ENCODE assay signal across 31 cellular contexts in the genomic region with DNA sequence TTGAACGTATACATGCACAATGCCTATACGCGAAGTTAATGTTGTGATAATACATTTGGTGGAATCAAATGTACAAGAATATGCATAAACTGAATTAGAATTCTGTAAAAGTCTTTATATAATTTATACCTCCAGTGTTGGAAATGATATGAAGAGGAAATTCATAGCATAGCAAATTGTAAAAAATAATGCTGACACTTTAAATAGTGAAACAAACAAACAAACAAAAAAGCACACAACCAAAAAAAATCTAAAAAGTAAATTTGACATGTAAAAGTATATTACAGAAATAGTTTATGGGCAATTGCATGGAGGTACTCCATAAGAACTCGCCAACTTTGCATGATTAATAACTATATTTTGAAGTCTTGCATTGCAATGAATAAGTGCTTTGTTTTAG.
DNase-seq lines count a peak whose midpoint lies in the region; ATAC-seq, FAIRE-seq and TF ChIP-seq lines count a peak whose summit lies in the region.
"Had no signal": no experiment of that assay in that cellular context is flagged by ENCODE, and none has a peak within 500 bp of the region (broad histone marks: within the 10 kb centered on the region; RNA-seq: fewer than 3 reads in every experiment).

No MANE protein-coding gene starts in this region.

- H2AFZ ChIP-seq in HepG2 (ENCODE audit: low read length): no peak overlapping the region
- H2AFZ ChIP-seq in K562 (ENCODE audit: low read depth, low read length): no peak overlapping the region

- H3K36me3 ChIP-seq in HepG2 (replicated peaks in 1 of 2; ENCODE audit: control insufficient read depth in 1 of 2, insufficient read depth in 2 of 2, low read length in 2 of 2) (no peaks in the 10 kb centered on the region), right lobe of liver (no peaks in the 10 kb centered on the region), K562 (ENCODE audit: control insufficient read depth, insufficient read depth, low read length) (no peaks in the 10 kb centered on the region)
- H3K36me3 ChIP-seq: BE2C; BLaER1; BLaER1 treated with 17β-estradiol and CSF1 and Interleukin-3, amounts not matched to agents 10 nM and 100 nM had no signal

- H3K9ac ChIP-seq in HepG2 (ENCODE audit: insufficient read depth, low read depth, low read length) (no peak overlapping the region), K562 (ENCODE audit: insufficient read depth in 1 of 2, low read depth in 2 of 2, low read length in 2 of 2) (no peak overlapping the region)
- H3K9ac ChIP-seq: BLaER1; BLaER1 treated with 17β-estradiol and CSF1 and Interleukin-3, amounts not matched to agents 10 nM and 100 nM had no signal

- H3K9me3 ChIP-seq in HepG2 (ENCODE audit: low read length): no peaks in the 10 kb centered on the region
- no peaks in the 10 kb centered on the region for H3K9me3 ChIP-seq in right lobe of liver
- no peaks in the 10 kb centered on the region for H3K9me3 ChIP-seq in A549
- no peaks in the 10 kb centered on the region for H3K9me3 ChIP-seq in K562 (replicated peaks; ENCODE audit: control insufficient read depth, insufficient read depth, low read depth, low read length)
- H3K9me3 ChIP-seq: BE2C; BLaER1; BLaER1 treated with 17β-estradiol and CSF1 and Interleukin-3, amounts not matched to agents 10 nM and 100 nM; Caco-2 had no signal

- POLR2A ChIA-PET in HepG2 (lab: Yijun Ruan, JAX): no interaction called here
- POLR2A ChIA-PET in A549 (lab: Yijun Ruan, JAX): no interaction called here
- POLR2A ChIA-PET in K562 (lab: Yijun Ruan, JAX): no interaction called here

- CTCF ChIA-PET in HepG2 (lab: Yijun Ruan, JAX; ENCODE audit: low intra/inter-chr PET ratio, low total read pairs) (no interaction called here), A549 (lab: Yijun Ruan, JAX) (no interaction called here), K562 (lab: Yijun Ruan, JAX; ENCODE audit: low intra/inter-chr PET ratio) (no interaction called here)

- no peak for ATAC-seq in HepG2
- ATAC-seq in right lobe of liver: no peak
- ATAC-seq in A549: no peak
- no peak for ATAC-seq in K562
- ATAC-seq in GM21717 (IDR thresholded peaks at IDR 0.05; ENCODE audit: unreplicated experiment): no peak
- ATAC-seq: CD8-positive, alpha-beta T cell had no signal

- no peak overlapping the region for H3K27ac ChIP-seq in HepG2 (ENCODE audit: extremely low read length, insufficient read depth, low read length)
- no peak overlapping the region for H3K27ac ChIP-seq in right lobe of liver
- H3K27ac ChIP-seq in A549: no peak overlapping the region
- no peak overlapping the region for H3K27ac ChIP-seq in K562 (ENCODE audit: extremely low read depth, low read depth, low read length)
- H3K27ac ChIP-seq: 22Rv1; BLaER1; BLaER1 treated with 17β-estradiol and CSF1 and Interleukin-3, amounts not matched to agents 10 nM and 100 nM; C4-2B had no signal

- DNase-seq in HepG2 (ENCODE audit: low spot score) (no peak), right lobe of liver (no peak), A549 (ENCODE audit: low read depth in 1 of 2, low spot score in 1 of 2) (no peak), K562 (ENCODE audit: extremely low read depth in 1 of 4, low spot score in 3 of 4) (no peak), cardiac septum (ENCODE audit: low spot score) (no peak)
- DNase-seq: 8988T; ACHN; AML-193; BE2C; C1 segment of cervical spinal cord; Caco-2; Calu3; CD4-positive, alpha-beta memory T cell; CD4-positive, alpha-beta T cell; CD4-positive, CD25-positive, alpha-beta regulatory T cell; CD8-positive, alpha-beta memory T cell; CD8-positive, alpha-beta T cell; COR-L47; DMS 273 treated with DMSO at 0.1 percent for 48 hours; DMS153; DMS53; DMS79; DMS79 treated with DMSO at 0.1 percent for 48 hours; DND-41; EL had no signal

- no peaks in the 10 kb centered on the region for H3K79me2 ChIP-seq in HepG2 (ENCODE audit: insufficient read depth, low read length)
- H3K79me2 ChIP-seq in K562 (ENCODE audit: control insufficient read depth, insufficient read depth, low read length): no peaks in the 10 kb centered on the region

- TF ChIP-seq EP300 in HepG2 (IDR thresholded peaks at IDR 0.05; ENCODE audit: low read depth in 2 of 2, low read length in 2 of 2) (no peak), HepG2 (CRISPR knock-in tag; IDR thresholded peaks at IDR 0.05; ENCODE audit: borderline replicate concordance) (no peak), A549 (IDR thresholded peaks at IDR 0.05) (no peak), K562 (IDR thresholded peaks at IDR 0.05; ENCODE audit: low read length) (no peak)

- no peak for TF ChIP-seq CTCF in HepG2 (CRISPR knock-in tag; IDR thresholded peaks at IDR 0.05)
- TF ChIP-seq CTCF in right lobe of liver (IDR thresholded peaks at IDR 0.05): no peak
- no peak for TF ChIP-seq CTCF in A549 (IDR thresholded peaks at IDR 0.05)
- TF ChIP-seq CTCF in K562 (IDR thresholded peaks at IDR 0.05 in 2 of 3, conservative IDR thresholded peaks at IDR 0.05 in 1 of 3; ENCODE audit: insufficient read depth in 2 of 3, low read depth in 1 of 3, low read length in 3 of 3): no peak

- in situ Hi-C loops in HepG2 (cut with HindIII; ENCODE audit: extremely low pct_ligation_motif_present, low pct_unique_long_range_greater_than_20kb) (no loop called here), K562 (cut with MboI) (no loop called here)

- TF ChIP-seq RAD21 in HepG2 (CRISPR knock-in tag; IDR thresholded peaks at IDR 0.05): no peak
- no peak for TF ChIP-seq RAD21 in A549 (conservative IDR thresholded peaks at IDR 0.05 in 1 of 2, IDR thresholded peaks at IDR 0.05 in 1 of 2)
- TF ChIP-seq RAD21 in K562 (CRISPR knock-in tag; conservative IDR thresholded peaks at IDR 0.05 in 1 of 2, IDR thresholded peaks at IDR 0.05 in 1 of 2): no peak

- H3K27me3 ChIP-seq in HepG2 (ENCODE audit: control insufficient read depth in 1 of 2, insufficient read depth in 2 of 2, low read length in 2 of 2) (no peaks in the 10 kb centered on the region), right lobe of liver (no peaks in the 10 kb centered on the region), K562 (ENCODE audit: control insufficient read depth in 2 of 2, insufficient read depth in 2 of 2, low read length in 2 of 2) (no peaks in the 10 kb centered on the region)
- H3K27me3 ChIP-seq: BE2C; BLaER1; BLaER1 treated with 17β-estradiol and CSF1 and Interleukin-3, amounts not matched to agents 10 nM and 100 nM had no signal

- no TSS peak for BruUV-seq in HepG2 (replicated peaks; lab: Mats Ljungman, UMichigan)
- BruUV-seq in K562 (replicated peaks; lab: Mats Ljungman, UMichigan): no TSS peak

- 59% methylated on average over 4 of the region's 4 CpGs for WGBS in HepG2 (ENCODE audit: low lambda C conversion rate)
- 58% methylated on average over 4 of the region's 4 CpGs for WGBS in right lobe of liver (ENCODE audit: insufficient coverage, low coverage, low lambda C conversion rate, missing lambda C conversion rate)
- WGBS in A549 (ENCODE audit: missing lambda C conversion rate): 68% methylated on average over 4 of the region's 4 CpGs
- WGBS in K562 (ENCODE audit: insufficient coverage, low coverage, missing lambda C conversion rate): 0% methylated on average over 4 of the region's 4 CpGs

- FAIRE-seq in HepG2 (lab: Jason Lieb, UNC) (no peak), A549 (lab: Jason Lieb, UNC) (no peak), K562 (lab: Jason Lieb, UNC) (no peak)
- FAIRE-seq: A204.1 had no signal

- no peak for TF ChIP-seq POLR2A in HepG2 (IDR thresholded peaks at IDR 0.05; ENCODE audit: insufficient read depth in 1 of 2, low read depth in 2 of 2, low read length in 2 of 2)
- TF ChIP-seq POLR2A in right lobe of liver (IDR thresholded peaks at IDR 0.05): no peak
- no peak for TF ChIP-seq POLR2A in A549 (IDR thresholded peaks at IDR 0.05; ENCODE audit: low read length)
- TF ChIP-seq POLR2A in K562 (conservative IDR thresholded peaks at IDR 0.05): no peak

- no peaks in the 10 kb centered on the region for H3K9me1 ChIP-seq in K562 (ENCODE audit: control insufficient read depth, insufficient read depth, low read length)

- intact Hi-C loops in HepG2 (cut with micrococcal nuclease; ENCODE audit: unreplicated experiment) (no loop called here), right lobe of liver (cut with DNase I) (no loop called here), K562 (cut with micrococcal nuclease) (no loop called here), cardiac septum (cut with DNase I) (no loop called here)

- H3K4me2 ChIP-seq in HepG2 (ENCODE audit: low read depth, low read length) (no peak overlapping the region), A549 (no peak overlapping the region), K562 (ENCODE audit: insufficient read depth, low read length) (no peak overlapping the region)
- H3K4me2 ChIP-seq: BLaER1; BLaER1 treated with 17β-estradiol and CSF1 and Interleukin-3, amounts not matched to agents 10 nM and 100 nM had no signal

- H3K4me3 ChIP-seq in HepG2 (replicated peaks in 1 of 3; ENCODE audit: insufficient read depth in 1 of 3, low read depth in 2 of 3, low read length in 3 of 3) (no peak overlapping the region), right lobe of liver (no peak overlapping the region), A549 (no peak overlapping the region), K562 (no peak overlapping the region)
- H3K4me3 ChIP-seq: BLaER1; BLaER1 treated with 17β-estradiol and CSF1 and Interleukin-3, amounts not matched to agents 10 nM and 100 nM had no signal

- H4K20me1 ChIP-seq in HepG2 (ENCODE audit: insufficient read depth, low read length): no peaks in the 10 kb centered on the region
- no peaks in the 10 kb centered on the region for H4K20me1 ChIP-seq in K562 (replicated peaks; ENCODE audit: control insufficient read depth, insufficient read depth, low read length)
- H4K20me1 ChIP-seq: BLaER1; BLaER1 treated with 17β-estradiol and CSF1 and Interleukin-3, amounts not matched to agents 10 nM and 100 nM had no signal

- H3K4me1 ChIP-seq in HepG2 (ENCODE audit: insufficient read depth, low read length): no peaks in the 10 kb centered on the region
- no peaks in the 10 kb centered on the region for H3K4me1 ChIP-seq in right lobe of liver
- H3K4me1 ChIP-seq in A549: no peaks in the 10 kb centered on the region
- H3K4me1 ChIP-seq in K562 (replicated peaks in 1 of 2; ENCODE audit: control insufficient read depth in 2 of 2, insufficient read depth in 2 of 2, low read length in 2 of 2): no peaks in the 10 kb centered on the region
- H3K4me1 ChIP-seq: BLaER1; BLaER1 treated with 17β-estradiol and CSF1 and Interleukin-3, amounts not matched to agents 10 nM and 100 nM; Caco-2 had no signal

TF ChIP-seq in HepG2, 621 proteins besides CTCF, POLR2A, EP300 and RAD21 (continues in another document):
- TF ChIP-seq MAFF (IDR thresholded peaks at IDR 0.05; ENCODE audit: low read depth, low read length): peak; percentile 69
- peak; percentile 42 to 74; a peak in 3 of 4 replicates for TF ChIP-seq MAFK (conservative IDR thresholded peaks at IDR 0.05 in 1 of 2, IDR thresholded peaks at IDR 0.05 in 1 of 2; ENCODE audit: low read length in 2 of 2)

TF ChIP-seq in A549, 52 proteins besides CTCF, POLR2A, EP300 and RAD21 (continues in another document):
- TF ChIP-seq NR3C1 (IDR thresholded peaks at IDR 0.05): no peak
- TF ChIP-seq CHD2 (IDR thresholded peaks at IDR 0.05; ENCODE audit: low read length, partially characterized antibody): no peak
- TF ChIP-seq SMC3 (IDR thresholded peaks at IDR 0.05): no peak

TF ChIP-seq in K562, 482 proteins besides CTCF, POLR2A, EP300 and RAD21 (continues in another document):
- TF ChIP-seq HIVEP1 (CRISPR knock-in tag; IDR thresholded peaks at IDR 0.05) (no peak), C11orf30 (IDR thresholded peaks at IDR 0.05; ENCODE audit: low read depth) (peak; percentile 24; the same call in 1 of the 2 replicates), NRF1 (conservative IDR thresholded peaks at IDR 0.05 in 1 of 2, IDR thresholded peaks at IDR 0.05 in 1 of 2) (no peak)
